ENCODE assay signal across 18 cellular contexts in genomic region chr22:23175817-23176644, GRCh38. TPM values are rescaled to one million over a fixed set of nuclear protein-coding genes. Genes with fewer than 3 reads are reported as not detected.
DNase-seq lines count a peak whose midpoint lies in the region; ATAC-seq and TF ChIP-seq lines count a peak whose summit lies in the region.
"Had no signal": no experiment of that assay in that cellular context is flagged by ENCODE, and none has a peak within 500 bp of the region (broad histone marks: within the 10 kb centered on the region; RNA-seq: fewer than 3 reads in every experiment).

No MANE protein-coding gene starts in this region.

- no peaks in the 10 kb centered on the region for H3K36me3 ChIP-seq in MM.1S (replicated peaks; ENCODE audit: insufficient read depth, low read length)
- no peaks in the 10 kb centered on the region for H3K36me3 ChIP-seq in osteoblast (ENCODE audit: insufficient read depth, low read length)
- no peaks in the 10 kb centered on the region for H3K36me3 ChIP-seq in GM23248 (ENCODE audit: low read depth)
- H3K36me3 ChIP-seq in HAP-1 (replicated peaks): no peaks in the 10 kb centered on the region
- H3K36me3 ChIP-seq: adrenal gland, esophagus squamous epithelium had no signal

- no peaks in the 10 kb centered on the region for H3K9me2 ChIP-seq in MM.1S (replicated peaks; ENCODE audit: insufficient read depth, low read length)
- H3K9me2 ChIP-seq in GM23248 (ENCODE audit: insufficient read depth): no peaks in the 10 kb centered on the region

- peaks cover 27% of the 10 kb centered on the region for H3K79me2 ChIP-seq in MM.1S (ENCODE audit: low read length)
- peaks cover 2% of the 10 kb centered on the region for H3K79me2 ChIP-seq in osteoblast (ENCODE audit: insufficient read depth, low read length)
- H3K79me2 ChIP-seq in GM23248 (ENCODE audit: insufficient read depth): no peaks in the 10 kb centered on the region

- in situ Hi-C loops in GM23248 (cut with MboI): loop anchor here (5.0 to 25.0 kb wide), 2 partner anchors 96 to 361 kb away; no protein-coding TSS in a partner anchor
- in situ Hi-C loops in HAP-1 (cut with MboI; ENCODE audit: low sequenced_read_pairs): loop anchor here (5.0 kb wide), 1 partner anchor 101 kb away; no protein-coding TSS in a partner anchor

- WGBS in GM23248 (ENCODE audit: low coverage in 1 of 2, low lambda C conversion rate in 2 of 2, missing lambda C conversion rate in 2 of 2), 2 experiments: 71 to 77% methylated on average over 10 of the region's 10 CpGs

- H3K27me3 ChIP-seq in MM.1S (replicated peaks; ENCODE audit: insufficient read depth, low read length) (no peaks in the 10 kb centered on the region), osteoblast (ENCODE audit: insufficient read depth, low read length) (no peaks in the 10 kb centered on the region), GM23248 (replicated peaks; ENCODE audit: insufficient read depth) (no peaks in the 10 kb centered on the region), HAP-1 (ENCODE audit: low read depth) (no peaks in the 10 kb centered on the region)
- H3K27me3 ChIP-seq: adrenal gland, esophagus squamous epithelium had no signal

- peak; percentile 39 for DNase-seq in activated naive CD4-positive, alpha-beta T cell treated with anti-CD3 and anti-CD28 coated beads, Interleukin-2, amount 10 ng/mL, durations not matched to agents 7 days and 5 days
- DNase-seq in activated naive CD4-positive, alpha-beta T cell treated with anti-CD3 and anti-CD28 coated beads, Interleukin-2, amount 50 U/mL, for 72 hours (ENCODE audit: low spot score in 2 of 2): no peak
- DNase-seq in MM.1S (peak; percentile 87), osteoblast (ENCODE audit: insufficient read length, low spot score, missing footprints) (peak; percentile 76), iPS-NIHi7 (ENCODE audit: extremely low spot score) (no peak), GM23248 (no peak), HAP-1 (ENCODE audit: low spot score in 2 of 2) (no peak)
- DNase-seq in T-helper 2 cell treated with Interferon-gamma antibody and Interleukin-4, amounts not matched to agents 5 μg/mL and 100 μg/mL, for 36 hours (ENCODE audit: low spot score): no peak
- DNase-seq: activated CD4-positive, alpha-beta T cell treated with anti-CD3 and anti-CD28 coated beads for 4 hours; activated T-cell treated with anti-CD3 and anti-CD28 coated beads, Interleukin-2, amount 50 U/mL, for 72 hours; adrenal gland; esophagus squamous epithelium; glutamatergic neuron; NCI-H1092; SHP77; stimulated activated CD4-positive, alpha-beta T cell treated with anti-CD3 and anti-CD28 coated beads, Interleukin-4, amount 100 ng/mL, for 24 hours had no signal

- H3K27ac ChIP-seq in MM.1S (ENCODE audit: low read length) (peak overlapping the region; percentile 92), osteoblast (ENCODE audit: low read depth, low read length) (no peak overlapping the region), GM23248 (no peak overlapping the region)
- H3K27ac ChIP-seq: adrenal gland had no signal

- H3K27ac Mint-ChIP-seq in activated naive CD4-positive, alpha-beta T cell treated with anti-CD3 and anti-CD28 coated beads, Interleukin-2, amount 10 ng/mL, durations not matched to agents 7 days and 5 days: peak overlapping the region; percentile 80
- H3K27ac Mint-ChIP-seq in activated naive CD4-positive, alpha-beta T cell treated with anti-CD3 and anti-CD28 coated beads, Interleukin-2, amount 50 U/mL, for 72 hours: peak overlapping the region in 1 of 2 donors; percentile 22
- H3K27ac Mint-ChIP-seq in T-helper 2 cell treated with Interferon-gamma antibody and Interleukin-4, amounts not matched to agents 5 μg/mL and 100 μg/mL, for 36 hours: peak overlapping the region; percentile 21
- H3K27ac Mint-ChIP-seq: activated T-cell treated with anti-CD3 and anti-CD28 coated beads, Interleukin-2, amount 50 U/mL, for 72 hours had no signal

- CTCF ChIA-PET in activated naive CD4-positive, alpha-beta T cell treated with anti-CD3 and anti-CD28 coated beads, Interleukin-2, amount 10 ng/mL, durations not matched to agents 7 days and 5 days (lab: Charles Lee): interaction anchor here (0.6 to 13.7 kb wide), 13 partner anchors 20 to 324 kb away, joined by 3 to 247 read pairs (median 4); no protein-coding TSS in a partner anchor

- H3F3A ChIP-seq in MM.1S (ENCODE audit: insufficient read depth, low read length) (peaks cover 53% of the 10 kb centered on the region), GM23248 (ENCODE audit: insufficient read depth) (peaks cover 8% of the 10 kb centered on the region; the same call in 1 of the 2 replicates)

- H3K4me3 ChIP-seq in MM.1S (ENCODE audit: low read length) (peak overlapping the region; percentile 21), osteoblast (ENCODE audit: insufficient read depth, low read length) (no peak overlapping the region), GM23248 (no peak overlapping the region), HAP-1 (no peak overlapping the region)
- H3K4me3 ChIP-seq: adrenal gland, esophagus squamous epithelium had no signal

- no peak for ATAC-seq in activated naive CD4-positive, alpha-beta T cell treated with anti-CD3 and anti-CD28 coated beads, Interleukin-2, amount 50 U/mL, for 72 hours
- ATAC-seq: activated T-cell treated with anti-CD3 and anti-CD28 coated beads, Interleukin-2, amount 50 U/mL, for 72 hours had no signal

- H3K4me2 ChIP-seq in MM.1S (ENCODE audit: low read depth, low read length) (peak overlapping the region; percentile 95), osteoblast (ENCODE audit: insufficient read depth, low read length) (no peak overlapping the region), GM23248 (ENCODE audit: unreplicated experiment) (no peak overlapping the region)

- peaks cover 12% of the 10 kb centered on the region for H3K27me3 Mint-ChIP-seq in activated naive CD4-positive, alpha-beta T cell treated with anti-CD3 and anti-CD28 coated beads, Interleukin-2, amount 10 ng/mL, durations not matched to agents 7 days and 5 days
- no peaks in the 10 kb centered on the region for H3K27me3 Mint-ChIP-seq in T-helper 2 cell treated with Interferon-gamma antibody and Interleukin-4, amounts not matched to agents 5 μg/mL and 100 μg/mL, for 36 hours (ENCODE audit: low read depth)

- H4K20me1 ChIP-seq in MM.1S (ENCODE audit: insufficient read depth, low read length) (no peaks in the 10 kb centered on the region), osteoblast (ENCODE audit: insufficient read depth, low read length) (no peaks in the 10 kb centered on the region), GM23248 (ENCODE audit: insufficient read depth) (no peaks in the 10 kb centered on the region)

- no peak for TF ChIP-seq CTCF in MM.1S (IDR thresholded peaks at IDR 0.05; ENCODE audit: low read length)
- TF ChIP-seq CTCF in osteoblast (IDR thresholded peaks at IDR 0.05; ENCODE audit: extremely low read depth, low read depth, low read length): no peak

- H3K4me3 Mint-ChIP-seq in activated naive CD4-positive, alpha-beta T cell treated with anti-CD3 and anti-CD28 coated beads, Interleukin-2, amount 10 ng/mL, durations not matched to agents 7 days and 5 days: no peak overlapping the region
- no peak overlapping the region for H3K4me3 Mint-ChIP-seq in T-helper 2 cell treated with Interferon-gamma antibody and Interleukin-4, amounts not matched to agents 5 μg/mL and 100 μg/mL, for 36 hours
- H3K4me3 Mint-ChIP-seq: activated T-cell treated with anti-CD3 and anti-CD28 coated beads, Interleukin-2, amount 50 U/mL, for 72 hours had no signal

- H2AFZ ChIP-seq in MM.1S (ENCODE audit: low read length): peak overlapping the region; percentile 2; the same call in 1 of the 2 replicates
- no peak overlapping the region for H2AFZ ChIP-seq in osteoblast (ENCODE audit: low read length)
- no peak overlapping the region for H2AFZ ChIP-seq in GM23248

- H3K9ac ChIP-seq in MM.1S (ENCODE audit: low read length): peak overlapping the region; percentile 50
- no peak overlapping the region for H3K9ac ChIP-seq in GM23248

- H3K9me3 ChIP-seq in MM.1S (replicated peaks; ENCODE audit: insufficient read depth, low read length) (no peaks in the 10 kb centered on the region), osteoblast (ENCODE audit: low read depth, low read length) (peaks cover 11% of the 10 kb centered on the region), GM23248 (ENCODE audit: low read depth) (no peaks in the 10 kb centered on the region), HAP-1 (no peaks in the 10 kb centered on the region)
- H3K9me3 ChIP-seq: adrenal gland had no signal

- H3K4me1 Mint-ChIP-seq in activated naive CD4-positive, alpha-beta T cell treated with anti-CD3 and anti-CD28 coated beads, Interleukin-2, amount 10 ng/mL, durations not matched to agents 7 days and 5 days: peaks cover 40% of the 10 kb centered on the region
- H3K4me1 Mint-ChIP-seq in T-helper 2 cell treated with Interferon-gamma antibody and Interleukin-4, amounts not matched to agents 5 μg/mL and 100 μg/mL, for 36 hours (ENCODE audit: low read depth): peaks cover 21% of the 10 kb centered on the region

- peaks cover 7% of the 10 kb centered on the region for H3K36me3 Mint-ChIP-seq in activated naive CD4-positive, alpha-beta T cell treated with anti-CD3 and anti-CD28 coated beads, Interleukin-2, amount 10 ng/mL, durations not matched to agents 7 days and 5 days
- H3K36me3 Mint-ChIP-seq in activated naive CD4-positive, alpha-beta T cell treated with anti-CD3 and anti-CD28 coated beads, Interleukin-2, amount 50 U/mL, for 72 hours: no peaks in the 10 kb centered on the region
- peaks cover 5% of the 10 kb centered on the region for H3K36me3 Mint-ChIP-seq in T-helper 2 cell treated with Interferon-gamma antibody and Interleukin-4, amounts not matched to agents 5 μg/mL and 100 μg/mL, for 36 hours (ENCODE audit: low read depth)

- peaks cover 12% of the 10 kb centered on the region for H3K9me3 Mint-ChIP-seq in activated naive CD4-positive, alpha-beta T cell treated with anti-CD3 and anti-CD28 coated beads, Interleukin-2, amount 10 ng/mL, durations not matched to agents 7 days and 5 days
- H3K9me3 Mint-ChIP-seq in activated naive CD4-positive, alpha-beta T cell treated with anti-CD3 and anti-CD28 coated beads, Interleukin-2, amount 50 U/mL, for 72 hours: no peaks in the 10 kb centered on the region
- peaks cover 8% of the 10 kb centered on the region for H3K9me3 Mint-ChIP-seq in T-helper 2 cell treated with Interferon-gamma antibody and Interleukin-4, amounts not matched to agents 5 μg/mL and 100 μg/mL, for 36 hours
- H3K9me3 Mint-ChIP-seq: activated T-cell treated with anti-CD3 and anti-CD28 coated beads, Interleukin-2, amount 50 U/mL, for 72 hours had no signal

- peaks cover 48% of the 10 kb centered on the region for H3K4me1 ChIP-seq in MM.1S (ENCODE audit: low read length)
- peaks cover 17% of the 10 kb centered on the region for H3K4me1 ChIP-seq in osteoblast (ENCODE audit: insufficient read depth, low read length)
- H3K4me1 ChIP-seq in GM23248 (ENCODE audit: insufficient read depth): no peaks in the 10 kb centered on the region; the same call in 1 of the 2 replicates
- peaks cover 3% of the 10 kb centered on the region; the same call in 1 of the 2 replicates for H3K4me1 ChIP-seq in HAP-1

RNA-seq across cellular contexts. Expression of gene BCR, which starts 4.3 kb away (rescaled TPM):
- total RNA-seq in activated naive CD4-positive, alpha-beta T cell treated with anti-CD3 and anti-CD28 coated beads, Interleukin-2, amount 50 U/mL, for 72 hours: 10 to 100 TPM; 44.9 to 63.7 TPM
- 28.6 and 29.8 TPM in 2 replicates for total RNA-seq in osteoblast
- total RNA-seq in GM23248 (2014; rRNA removed; shearing (Covaris generic)): 30.0 and 30.6 TPM in 2 replicates
- 3.3 and 4.7 TPM in 2 replicates for polyA plus RNA-seq in GM23248 (2016; fragmentation: Nextera tagmentation; extraction: Ambion mirVana)

RNA-seq across cellular contexts. Expression of gene RAB36, which starts 30.8 kb away (rescaled TPM):
- under 1 TPM in 1 of 2 donors, not detected in 1; 0.25 TPM for total RNA-seq in activated naive CD4-positive, alpha-beta T cell treated with anti-CD3 and anti-CD28 coated beads, Interleukin-2, amount 50 U/mL, for 72 hours
- total RNA-seq in osteoblast: 7.6 and 8.5 TPM in 2 replicates
- 3.5 and 5.8 TPM in 2 replicates for total RNA-seq in GM23248 (2014; rRNA removed; shearing (Covaris generic))
- 5.0 and 6.8 TPM in 2 replicates for polyA plus RNA-seq in GM23248 (2016; fragmentation: Nextera tagmentation; extraction: Ambion mirVana)
- total RNA-seq: T-helper 1 cell treated with Interleukin-12 subunit alpha and Interleukin-12 subunit beta and Interleukin-4 antibody, amounts not matched to agents 30 ng/mL and 1 ng/mL, for 36 hours had no signal

RNA-seq across cellular contexts. Expression of gene RSPH14, which starts 34.2 kb away (rescaled TPM):
- total RNA-seq in activated naive CD4-positive, alpha-beta T cell treated with anti-CD3 and anti-CD28 coated beads, Interleukin-2, amount 50 U/mL, for 72 hours: under 1 TPM; 0.18 to 0.33 TPM
- under 0.01 TPM in 1 of 2 replicates, not detected in the other for total RNA-seq in osteoblast
- not detected in 2 replicates for total RNA-seq in GM23248 (2014; rRNA removed; shearing (Covaris generic))
- polyA plus RNA-seq in GM23248 (2016; fragmentation: Nextera tagmentation; extraction: Ambion mirVana): not detected in 2 replicates
- total RNA-seq: esophagus squamous epithelium; T-helper 1 cell treated with Interleukin-12 subunit alpha and Interleukin-12 subunit beta and Interleukin-4 antibody, amounts not matched to agents 30 ng/mL and 1 ng/mL, for 36 hours had no signal
- polyA plus RNA-seq: liver had no signal

Comparison
In these comparisons a context has a peak if more than half of its experiments do, and no peak if none do; other contexts are left out.
1. DNase-seq: peak in activated naive CD4-positive, alpha-beta T cell treated with anti-CD3 and anti-CD28 coated beads, Interleukin-2, amount 10 ng/mL, durations not matched to agents 7 days and 5 days (single experiment), MM.1S (single experiment) and osteoblast (single experiment); none in activated naive CD4-positive, alpha-beta T cell treated with anti-CD3 and anti-CD28 coated beads, Interleukin-2, amount 50 U/mL, for 72 hours (0 of 2), T-helper 2 cell treated with Interferon-gamma antibody and Interleukin-4, amounts not matched to agents 5 μg/mL and 100 μg/mL, for 36 hours (single experiment), iPS-NIHi7 (single experiment), GM23248 (single experiment) and HAP-1 (0 of 2).